8 cellular contexts compared by ENCODE assay signal in the genomic region with DNA sequence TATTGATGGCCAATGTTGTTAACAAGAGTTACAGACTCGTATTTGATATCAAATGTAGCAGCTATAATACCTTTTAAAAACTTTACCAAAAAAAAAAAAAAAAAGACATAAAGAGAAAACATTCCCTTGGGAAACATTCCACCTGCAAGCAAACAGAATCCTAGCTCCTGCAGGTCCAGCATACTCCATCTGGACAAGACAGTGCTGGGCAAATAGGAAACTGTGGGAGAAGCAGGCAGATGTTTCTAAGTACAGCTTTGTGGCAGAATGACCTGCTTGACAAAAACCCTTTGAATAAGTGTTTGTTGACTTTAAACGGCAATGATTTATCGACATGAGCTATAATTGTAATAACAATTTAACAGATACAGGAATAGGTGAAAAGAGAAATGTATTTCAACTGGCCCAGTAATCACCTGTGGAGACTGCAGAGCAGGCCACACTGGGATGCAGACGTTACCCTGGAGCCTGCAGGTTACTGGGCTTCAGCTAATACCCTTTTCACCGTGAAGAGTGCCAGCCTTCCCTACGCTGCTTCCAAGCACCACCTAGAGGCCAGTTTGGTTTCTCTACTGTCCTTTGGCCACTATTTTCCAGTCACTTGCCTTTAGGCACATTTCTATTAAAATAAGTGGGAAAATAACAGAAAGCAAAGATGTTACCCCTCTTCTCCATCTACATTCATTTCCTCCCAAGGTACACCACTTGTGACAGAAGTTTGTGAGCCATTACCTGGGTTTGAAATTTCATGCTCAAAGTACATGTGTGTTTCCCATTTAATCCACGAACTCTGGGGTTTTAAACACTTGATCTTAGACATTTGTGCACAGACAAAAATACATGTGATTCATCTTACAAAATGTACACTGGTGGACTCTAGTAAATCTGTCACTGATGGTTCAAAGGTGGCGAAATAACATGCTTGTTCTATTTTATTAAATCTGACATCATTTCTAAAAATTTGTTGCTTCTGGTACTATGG.
A peak's percentile ranks its signal among the peaks of the same experiment; 100 is the strongest.
DNase-seq lines count a peak whose midpoint lies in the region; ATAC-seq and TF ChIP-seq lines count a peak whose summit lies in the region.

No MANE protein-coding gene starts in this region.

- H3K27ac ChIP-seq in GM23338 (ENCODE audit: low read depth): no peak overlapping the region
- H3K27ac ChIP-seq in tibial nerve: peak overlapping the region in 2 of 4 donors; percentile 8 to 76

- H3K9me3 Mint-ChIP-seq in GM23338 (no peaks in the 10 kb centered on the region; the same call in 2 of the 3 replicates), T-cell (peaks cover 0 to 4% (median 4%) of the 10 kb centered on the region in 3 donors), memory B cell (peaks cover 1% of the 10 kb centered on the region)

- no peaks in the 10 kb centered on the region for H3K27me3 ChIP-seq in GM23338 (ENCODE audit: insufficient read depth)
- H3K27me3 ChIP-seq in tibial nerve: no peaks in the 10 kb centered on the region

- H3K79me2 ChIP-seq in GM23338 (replicated peaks; ENCODE audit: insufficient read depth): no peaks in the 10 kb centered on the region

- POLR2A ChIA-PET in T-cell (lab: Charles Lee): interaction anchor here (0.6 to 0.7 kb wide), 6 partner anchors 13 to 155 kb away, joined by 3 to 17 read pairs (median 4); no protein-coding TSS in a partner anchor

- ATAC-seq in GM23338 (peak; percentile 98), T-cell (replicated peaks in 1 of 4) (peak in 3 of 4 experiments; percentile 61 to 81 (median 78)), memory B cell (ENCODE audit: low read depth) (peak; percentile 66), GM18858 (IDR thresholded peaks at IDR 0.05; ENCODE audit: unreplicated experiment) (no peak)

- H3F3A ChIP-seq in GM23338 (replicated peaks; ENCODE audit: low read depth): no peaks in the 10 kb centered on the region

- WGBS in tibial nerve, 2 donors: 28 to 33% methylated on average over 8 of the region's 8 CpGs

- no peak for TF ChIP-seq POLR2A in tibial nerve (IDR thresholded peaks at IDR 0.05)

- no peaks in the 10 kb centered on the region for H4K20me1 ChIP-seq in GM23338 (replicated peaks; ENCODE audit: insufficient read depth)

- TF ChIP-seq CTCF in GM23338 (conservative IDR thresholded peaks at IDR 0.05; ENCODE audit: low read depth in 2 of 2): peak; percentile 74 to 92
- TF ChIP-seq CTCF in tibial nerve (IDR thresholded peaks at IDR 0.05): peak; percentile 60 to 81 (median 72)

- H3K9me3 ChIP-seq in tibial nerve: no peaks in the 10 kb centered on the region

- H3K27me3 Mint-ChIP-seq in GM23338 (ENCODE audit: insufficient read depth, low read depth, poor library complexity): no peaks in the 10 kb centered on the region
- no peaks in the 10 kb centered on the region for H3K27me3 Mint-ChIP-seq in T-cell
- H3K27me3 Mint-ChIP-seq in memory B cell: no peaks in the 10 kb centered on the region

- H3K4me1 ChIP-seq in GM23338 (ENCODE audit: insufficient read depth): peaks cover 8% of the 10 kb centered on the region; the same call in 1 of the 2 replicates
- H3K4me1 ChIP-seq in tibial nerve: peaks cover 0 to 24% (median 7%) of the 10 kb centered on the region in 4 donors

- H3K27ac Mint-ChIP-seq in GM23338: no peak overlapping the region
- peak overlapping the region in 1 of 2 donors; percentile 40 for H3K27ac Mint-ChIP-seq in T-cell
- no peak overlapping the region for H3K27ac Mint-ChIP-seq in memory B cell

- CTCF ChIA-PET in T-cell (lab: Charles Lee): interaction anchor here (0.5 to 4.0 kb wide), 26 partner anchors 9 to 201 kb away, joined by 3 to 71 read pairs (median 4); a partner anchor contains a TSS

- H3K4me3 ChIP-seq in GM23338: no peak overlapping the region
- no peak overlapping the region for H3K4me3 ChIP-seq in tibial nerve

- no peaks in the 10 kb centered on the region for H3K36me3 ChIP-seq in GM23338 (ENCODE audit: insufficient read depth)
- H3K36me3 ChIP-seq in tibial nerve: peaks cover 0 to 20% (median 0%) of the 10 kb centered on the region in 3 donors

- DNase-seq in DMS53 (lab: John Stamatoyannopoulos, UW) (peak; percentile 93), GM23338 (ENCODE audit: low spot score) (peak; percentile 87), NCI-H146 treated with DMSO at 0.1 percent for 48 hours (lab: John Stamatoyannopoulos, UW; ENCODE audit: unreplicated experiment) (peak; percentile 99), T-cell (peak in 24 of 34 experiments; percentile 6 to 49 (median 28)), ecto neural progenitor cell (ENCODE audit: low spot score) (peak; percentile 59), memory B cell (ENCODE audit: low spot score in 2 of 2) (peak in 1 of 2 donors; percentile 29), tibial nerve (ENCODE audit: low spot score in 2 of 2) (peak in 1 of 2 donors; percentile 68)

- H3K9me2 ChIP-seq in GM23338 (ENCODE audit: insufficient read depth): no peaks in the 10 kb centered on the region

- no peak overlapping the region for H3K4me2 ChIP-seq in GM23338

- peak in 1 of 2 donors; percentile 42 for TF ChIP-seq EP300 in tibial nerve (IDR thresholded peaks at IDR 0.05)

- H3K4me1 Mint-ChIP-seq in GM23338 (peaks cover 16% of the 10 kb centered on the region), T-cell (peaks cover 0 to 10% (median 3%) of the 10 kb centered on the region in 3 donors), memory B cell (peaks cover 26% of the 10 kb centered on the region)

- no peak overlapping the region for H2AFZ ChIP-seq in GM23338

- H3K36me3 Mint-ChIP-seq in GM23338 (ENCODE audit: low read depth) (peaks cover 11% of the 10 kb centered on the region), T-cell (peaks cover 49% of the 10 kb centered on the region), memory B cell (peaks cover 35% of the 10 kb centered on the region)

- H3K4me3 Mint-ChIP-seq in GM23338 (no peak overlapping the region), T-cell (no peak overlapping the region), memory B cell (no peak overlapping the region)

TF ChIP-seq in GM23338, 12 proteins besides CTCF, POLR2A, EP300 and RAD21 (continues in another document):
- TF ChIP-seq ZNF114 (CRISPR knock-in tag; IDR thresholded peaks at IDR 0.05) (no peak), EZH2 (IDR thresholded peaks at IDR 0.05; ENCODE audit: low read depth, unreplicated experiment) (no peak), JUNB (IDR thresholded peaks at IDR 0.05; ENCODE audit: unreplicated experiment) (no peak), CREB1 (CRISPR knock-in tag; IDR thresholded peaks at IDR 0.05; ENCODE audit: low read depth) (no peak), STAT1 (IDR thresholded peaks at IDR 0.05; ENCODE audit: unreplicated experiment) (no peak), POLR2AphosphoS5 (IDR thresholded peaks at IDR 0.05; ENCODE audit: low read depth) (no peak)
- TF ChIP-seq, protein P1, sequence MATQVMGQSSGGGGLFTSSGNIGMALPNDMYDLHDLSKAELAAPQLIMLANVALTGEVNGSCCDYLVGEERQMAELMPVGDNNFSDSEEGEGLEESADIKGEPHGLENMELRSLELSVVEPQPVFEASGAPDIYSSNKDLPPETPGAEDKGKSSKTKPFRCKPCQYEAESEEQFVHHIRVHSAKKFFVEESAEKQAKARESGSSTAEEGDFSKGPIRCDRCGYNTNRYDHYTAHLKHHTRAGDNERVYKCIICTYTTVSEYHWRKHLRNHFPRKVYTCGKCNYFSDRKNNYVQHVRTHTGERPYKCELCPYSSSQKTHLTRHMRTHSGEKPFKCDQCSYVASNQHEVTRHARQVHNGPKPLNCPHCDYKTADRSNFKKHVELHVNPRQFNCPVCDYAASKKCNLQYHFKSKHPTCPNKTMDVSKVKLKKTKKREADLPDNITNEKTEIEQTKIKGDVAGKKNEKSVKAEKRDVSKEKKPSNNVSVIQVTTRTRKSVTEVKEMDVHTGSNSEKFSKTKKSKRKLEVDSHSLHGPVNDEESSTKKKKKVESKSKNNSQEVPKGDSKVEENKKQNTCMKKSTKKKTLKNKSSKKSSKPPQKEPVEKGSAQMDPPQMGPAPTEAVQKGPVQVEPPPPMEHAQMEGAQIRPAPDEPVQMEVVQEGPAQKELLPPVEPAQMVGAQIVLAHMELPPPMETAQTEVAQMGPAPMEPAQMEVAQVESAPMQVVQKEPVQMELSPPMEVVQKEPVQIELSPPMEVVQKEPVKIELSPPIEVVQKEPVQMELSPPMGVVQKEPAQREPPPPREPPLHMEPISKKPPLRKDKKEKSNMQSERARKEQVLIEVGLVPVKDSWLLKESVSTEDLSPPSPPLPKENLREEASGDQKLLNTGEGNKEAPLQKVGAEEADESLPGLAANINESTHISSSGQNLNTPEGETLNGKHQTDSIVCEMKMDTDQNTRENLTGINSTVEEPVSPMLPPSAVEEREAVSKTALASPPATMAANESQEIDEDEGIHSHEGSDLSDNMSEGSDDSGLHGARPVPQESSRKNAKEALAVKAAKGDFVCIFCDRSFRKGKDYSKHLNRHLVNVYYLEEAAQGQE (IDR thresholded peaks at IDR 0.05; ENCODE audit: unreplicated experiment): no peak
- TF ChIP-seq, protein P2, sequence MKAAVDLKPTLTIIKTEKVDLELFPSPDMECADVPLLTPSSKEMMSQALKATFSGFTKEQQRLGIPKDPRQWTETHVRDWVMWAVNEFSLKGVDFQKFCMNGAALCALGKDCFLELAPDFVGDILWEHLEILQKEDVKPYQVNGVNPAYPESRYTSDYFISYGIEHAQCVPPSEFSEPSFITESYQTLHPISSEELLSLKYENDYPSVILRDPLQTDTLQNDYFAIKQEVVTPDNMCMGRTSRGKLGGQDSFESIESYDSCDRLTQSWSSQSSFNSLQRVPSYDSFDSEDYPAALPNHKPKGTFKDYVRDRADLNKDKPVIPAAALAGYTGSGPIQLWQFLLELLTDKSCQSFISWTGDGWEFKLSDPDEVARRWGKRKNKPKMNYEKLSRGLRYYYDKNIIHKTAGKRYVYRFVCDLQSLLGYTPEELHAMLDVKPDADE (IDR thresholded peaks at IDR 0.05): no peak
